Comparison of ENCODE assay signal across 1 cellular context in the genomic region with DNA sequence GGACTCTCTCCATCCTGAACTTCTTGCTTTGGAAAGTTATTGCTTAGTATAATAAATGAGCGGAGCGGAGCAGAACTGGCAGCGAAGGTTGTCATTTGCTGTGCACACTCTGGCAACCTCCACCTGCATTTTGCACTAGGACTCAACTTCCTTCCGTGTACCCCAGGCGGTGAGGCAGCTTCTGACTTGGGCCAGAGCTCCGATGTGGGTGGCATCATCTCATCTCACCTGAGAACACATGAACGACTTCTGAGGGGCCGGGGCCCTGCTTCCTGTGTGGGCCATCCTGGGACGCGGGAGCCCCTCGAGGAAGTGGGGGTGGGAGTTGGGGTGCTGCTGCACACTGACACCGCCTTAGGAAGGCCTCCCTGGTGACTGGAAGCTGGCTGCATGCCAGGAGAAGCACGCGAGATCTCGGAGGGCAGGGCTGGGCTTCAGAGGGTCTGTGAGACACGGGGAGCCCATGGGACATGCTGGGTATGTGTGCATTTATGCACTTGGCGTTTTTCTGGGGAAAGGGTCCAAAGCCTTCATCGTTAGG.
TF ChIP-seq lines count a peak whose summit lies in the region.

No MANE protein-coding gene starts in this region.

TF ChIP-seq in K562, 482 proteins besides CTCF, POLR2A, EP300 and RAD21:
- TF ChIP-seq NFIC (IDR thresholded peaks at IDR 0.05) (peak; percentile 65), TSC22D4 (tag; IDR thresholded peaks at IDR 0.05) (no peak)
